ENCODE assay signal across 17 cellular contexts in the genomic region with DNA sequence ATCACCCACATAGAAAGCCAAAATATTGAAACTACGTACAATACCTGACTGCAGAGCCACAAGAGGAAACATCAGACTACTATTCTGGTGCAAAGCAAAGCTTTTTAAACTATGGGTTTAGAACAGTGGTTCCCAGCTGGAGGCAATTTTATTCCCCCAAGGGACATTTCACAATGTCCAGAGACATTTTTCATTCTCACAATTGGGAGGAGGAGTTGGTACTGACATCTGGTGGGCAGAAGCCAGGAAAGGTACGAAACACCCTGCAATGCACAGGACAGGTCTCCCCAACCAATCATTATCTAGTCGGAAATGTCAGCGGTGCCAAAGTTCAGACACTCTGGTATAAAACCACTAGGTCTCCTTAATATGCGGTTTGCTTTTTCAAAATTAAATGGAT.
"Had no signal": no experiment of that assay in that cellular context is flagged by ENCODE, and none has a peak within 500 bp of the region (broad histone marks: within the 10 kb centered on the region; RNA-seq: fewer than 3 reads in every experiment).

No MANE protein-coding gene starts in this region.

- H3K27me3 ChIP-seq: esophagus squamous epithelium, tibial artery had no signal

- H3K9me3 Mint-ChIP-seq: activated CD4-positive, alpha-beta T cell treated with anti-CD3 and anti-CD28 coated beads, Interleukin-2, amount 10 ng/mL, durations not matched to agents 7 days and 5 days; activated T-cell treated with anti-CD3 and anti-CD28 coated beads, Interleukin-2, amount 50 U/mL, for 72 hours; central memory CD8-positive, alpha-beta T cell; natural killer cell; stimulated activated naive B cell treated with anti-CD40 and anti-IgM and Interleukin-4, amounts not matched to agents 10 μg/mL and 1 μg/mL and 100 μg/mL, for 72 hours had no signal

- H3K27ac Mint-ChIP-seq: activated CD4-positive, alpha-beta T cell treated with anti-CD3 and anti-CD28 coated beads, Interleukin-2, amount 10 ng/mL, durations not matched to agents 7 days and 5 days; activated naive CD4-positive, alpha-beta T cell treated with anti-CD3 and anti-CD28 coated beads, Interleukin-2, amount 50 U/mL, for 72 hours; activated T-cell treated with anti-CD3 and anti-CD28 coated beads, Interleukin-2, amount 50 U/mL, for 72 hours; brain; natural killer cell; stimulated activated naive B cell treated with anti-CD40 and anti-IgM and Interleukin-4, amounts not matched to agents 10 μg/mL and 1 μg/mL and 100 μg/mL, for 72 hours had no signal

- H3K27ac ChIP-seq: esophagus squamous epithelium, tibial artery had no signal

- H3K36me3 ChIP-seq: esophagus squamous epithelium, tibial artery had no signal

- H3K36me3 Mint-ChIP-seq: natural killer cell had no signal

- H3K4me3 Mint-ChIP-seq: activated CD4-positive, alpha-beta T cell treated with anti-CD3 and anti-CD28 coated beads, Interleukin-2, amount 10 ng/mL, durations not matched to agents 7 days and 5 days; activated T-cell treated with anti-CD3 and anti-CD28 coated beads, Interleukin-2, amount 50 U/mL, for 72 hours; brain; central memory CD8-positive, alpha-beta T cell; natural killer cell; stimulated activated naive B cell treated with anti-CD40 and anti-IgM and Interleukin-4, amounts not matched to agents 10 μg/mL and 1 μg/mL and 100 μg/mL, for 72 hours had no signal

- H3K4me1 Mint-ChIP-seq: activated CD4-positive, alpha-beta T cell treated with anti-CD3 and anti-CD28 coated beads, Interleukin-2, amount 10 ng/mL, durations not matched to agents 7 days and 5 days; central memory CD8-positive, alpha-beta T cell had no signal

- DNase-seq: activated CD4-positive, alpha-beta T cell treated with anti-CD3 and anti-CD28 coated beads, Interleukin-2, amount 10 ng/mL, durations not matched to agents 7 days and 5 days; activated CD8-positive, alpha-beta memory T cell treated with anti-CD3 and anti-CD28 coated beads, Interleukin-2, amount 50 U/mL, for 48 hours; activated gamma-delta T cell; activated T-cell treated with anti-CD3 and anti-CD28 coated beads, Interleukin-2, amount 50 U/mL, for 72 hours; amniotic stem cell; effector CD8-positive, alpha-beta T cell; esophagus squamous epithelium; foreskin melanocyte; mesendoderm; natural killer cell; posterior cingulate gyrus; stimulated activated CD4-positive, alpha-beta T cell treated with anti-CD3 and anti-CD28 coated beads, Interleukin-2, amount 100 ng/mL, for 48 hours; stimulated activated naive B cell treated with anti-CD40 and anti-IgM and Interleukin-4, amounts not matched to agents 10 μg/mL and 1 μg/mL and 100 μg/mL, for 72 hours; tibial artery had no signal

- H3K4me3 ChIP-seq: esophagus squamous epithelium, tibial artery had no signal

- H3K9me3 ChIP-seq: esophagus squamous epithelium, tibial artery had no signal

- H3K27me3 Mint-ChIP-seq: brain had no signal
